24 cellular contexts compared by ENCODE assay signal in genomic region chr12:92550661-92551060, GRCh38.
"Had no signal": no experiment of that assay in that cellular context is flagged by ENCODE, and none has a peak within 500 bp of the region (broad histone marks: within the 10 kb centered on the region; RNA-seq: fewer than 3 reads in every experiment).

No MANE protein-coding gene starts in this region.

- H3K27me3 Mint-ChIP-seq: memory B cell; naive B cell; stimulated activated naive B cell treated with anti-CD40 and anti-IgM and Interleukin-4, amounts not matched to agents 10 μg/mL and 1 μg/mL and 100 μg/mL, for 72 hours had no signal

- H3K4me3 ChIP-seq: coronary artery, esophagus muscularis mucosa, spleen, stomach, thoracic aorta, transverse colon had no signal

- H3K27me3 ChIP-seq: esophagus muscularis mucosa, spleen, stomach, transverse colon had no signal

- H3K4me3 Mint-ChIP-seq: endodermal cell; memory B cell; naive B cell; nephron; stimulated activated naive B cell treated with anti-CD40 and anti-IgM and Interleukin-4, amounts not matched to agents 10 μg/mL and 1 μg/mL and 100 μg/mL, for 72 hours had no signal

- H3K27ac ChIP-seq: coronary artery, esophagus muscularis mucosa, thoracic aorta, transverse colon had no signal

- H3K36me3 ChIP-seq: esophagus muscularis mucosa, spleen, stomach, thoracic aorta, transverse colon had no signal

- H3K4me1 Mint-ChIP-seq: nephron had no signal

- H3K9me3 Mint-ChIP-seq: endodermal cell, nephron had no signal

- ATAC-seq: left lobe of liver; sciatic nerve; stimulated activated naive B cell treated with anti-CD40 and anti-IgM and Interleukin-4, amounts not matched to agents 10 μg/mL and 1 μg/mL and 100 μg/mL, for 72 hours had no signal

- DNase-seq: central memory CD4-positive, alpha-beta T cell; effector CD4-positive, alpha-beta T cell; endodermal cell; foreskin fibroblast; hippocampal formation; kidney glomerular epithelial cell; midbrain; naive B cell; posterior cingulate gyrus; spleen; stimulated activated CD4-positive, alpha-beta T cell treated with anti-CD3 and anti-CD28 coated beads, Interleukin-15, amount 100 ng/mL, for 24 hours; stimulated activated CD4-positive, alpha-beta T cell treated with anti-CD3 and anti-CD28 coated beads, Interleukin-1b, Interleukin-23, amount 100 ng/mL, for 48 hours; stimulated activated CD4-positive, alpha-beta T cell treated with anti-CD3 and anti-CD28 coated beads, Interleukin-4, amount 100 ng/mL, for 4 hours; stimulated activated naive B cell treated with anti-CD40 and anti-IgM and Interleukin-4, amounts not matched to agents 10 μg/mL and 1 μg/mL and 100 μg/mL, for 72 hours; stomach; substantia nigra; transverse colon had no signal

- H3K27ac Mint-ChIP-seq: endodermal cell, memory B cell, naive B cell, nephron had no signal

- H3K9me3 ChIP-seq: esophagus muscularis mucosa, spleen, stomach, thoracic aorta, transverse colon had no signal
